Comparison of ENCODE assay signal across 12 cellular contexts in the genomic region with DNA sequence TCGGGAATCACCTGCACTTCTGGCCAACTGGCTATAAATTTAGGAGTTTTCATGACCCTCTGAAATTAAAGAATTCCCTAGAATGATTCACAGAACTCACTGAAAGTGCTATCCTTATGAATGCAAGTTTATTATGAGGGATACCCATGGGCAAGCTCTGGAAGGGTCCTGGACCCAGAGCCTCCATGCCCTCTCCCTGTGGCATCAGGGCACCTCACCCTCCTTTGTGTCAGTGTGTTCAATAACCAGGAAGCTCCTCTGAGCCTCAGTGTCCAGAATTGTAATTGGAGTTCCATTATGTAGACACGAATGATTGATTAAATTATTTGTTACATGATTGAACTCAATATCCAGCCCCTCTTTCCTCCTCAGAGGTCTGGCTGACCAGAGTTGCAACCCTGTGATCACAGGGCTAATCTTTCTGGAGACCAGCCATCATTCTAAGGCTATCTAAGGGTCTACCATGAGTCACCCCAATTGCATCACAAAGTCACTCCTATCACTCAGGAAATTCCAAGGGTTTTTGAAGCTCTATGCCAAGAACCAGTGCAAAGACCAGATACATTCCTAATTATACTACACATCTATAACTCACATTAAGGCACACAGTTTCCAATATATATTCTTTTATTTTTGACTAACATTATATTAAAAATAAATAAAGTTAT. TPM values are rescaled to one million over a fixed set of nuclear protein-coding genes. Genes with fewer than 3 reads are reported as not detected.
DNase-seq lines count a peak whose midpoint lies in the region; ATAC-seq and TF ChIP-seq lines count a peak whose summit lies in the region.
"Had no signal": no experiment of that assay in that cellular context is flagged by ENCODE, and none has a peak within 500 bp of the region (broad histone marks: within the 10 kb centered on the region; RNA-seq: fewer than 3 reads in every experiment).

No MANE protein-coding gene starts in this region.

- 0 out of 2 replicates have a peak, but pooled peaks have one; percentile 1 for TF ChIP-seq CTCF in HFFc6 (IDR thresholded peaks at IDR 0.05)
- no peak for TF ChIP-seq CTCF in astrocyte of the cerebellum (IDR thresholded peaks at IDR 0.05; ENCODE audit: low read depth, low read length, missing control alignments)
- no peak for TF ChIP-seq CTCF in endodermal cell (conservative IDR thresholded peaks at IDR 0.05)

- H3K27me3 ChIP-seq in skeletal muscle satellite cell (ENCODE audit: control insufficient read depth, insufficient read depth, low read length) = no peaks in the 10 kb centered on the region
- H3K27me3 ChIP-seq in endodermal cell (ENCODE audit: control insufficient read depth, insufficient read depth, low read length, poor library complexity, severe bottlenecking) = no peaks in the 10 kb centered on the region
- H3K27me3 ChIP-seq: transverse colon had no signal

- DNase-seq in HFFc6 (peak; percentile 73), astrocyte of the cerebellum (ENCODE audit: low read depth) (peak; percentile 29), hepatic stellate cell (ENCODE audit: low spot score) (peak; percentile 43), midbrain (lab: John Stamatoyannopoulos, UW) (no peak), endodermal cell (no peak), left lobe of liver (ENCODE audit: low spot score) (no peak)
- no peak for DNase-seq in activated T-helper 1 cell treated with anti-CD3 and anti-CD28 coated beads, Interleukin-12 subunit alpha, Interleukin-12 subunit beta, Interleukin-2, Interleukin-4 antibody, amounts not matched to agents 30 ng/mL and 10 ng/mL and 1 ng/mL, durations not matched to agents 14 hours and 24 hours and 36 hours (ENCODE audit: low spot score)
- DNase-seq: NCI-H1105; SHP77 treated with DMSO at 0.1 percent for 48 hours; stimulated activated CD4-positive, alpha-beta T cell treated with anti-CD3 and anti-CD28 coated beads, Interleukin-1b, Interleukin-23, amount 100 ng/mL, for 48 hours; transverse colon had no signal

- 86 to 89% methylated on average over 1 to 2 of the region's 2 CpGs for WGBS in endodermal cell (ENCODE audit: insufficient coverage in 1 of 2, insufficient read length in 1 of 2), 2 experiments

- H3K9ac ChIP-seq in skeletal muscle satellite cell (ENCODE audit: low read depth, low read length) = no peak overlapping the region
- no peak overlapping the region for H3K9ac ChIP-seq in endodermal cell (ENCODE audit: extremely low read depth, low read length, poor library complexity, severe bottlenecking)

- H3K9me3 ChIP-seq in skeletal muscle satellite cell (replicated peaks; ENCODE audit: low read length) = no peaks in the 10 kb centered on the region
- peaks cover 24% of the 10 kb centered on the region for H3K9me3 ChIP-seq in endodermal cell (ENCODE audit: control insufficient read depth, low read length)
- H3K9me3 ChIP-seq: transverse colon had no signal

- in situ Hi-C loops in astrocyte of the cerebellum (cut with HindIII; ENCODE audit: low sequenced_read_pairs) = no loop called here

- peaks cover 31% of the 10 kb centered on the region for H3K4me1 ChIP-seq in skeletal muscle satellite cell (ENCODE audit: control insufficient read depth, insufficient read depth, low read length)
- H3K4me1 ChIP-seq in endodermal cell (ENCODE audit: control insufficient read depth, insufficient read depth, low read length) = peaks cover 5% of the 10 kb centered on the region

- H3K9me3 Mint-ChIP-seq in HFFc6 (no peaks in the 10 kb centered on the region), endodermal cell (peaks cover 11% of the 10 kb centered on the region)
- peaks cover 14% of the 10 kb centered on the region for H3K9me3 Mint-ChIP-seq in activated T-helper 1 cell treated with anti-CD3 and anti-CD28 coated beads, Interleukin-12 subunit alpha, Interleukin-12 subunit beta, Interleukin-2, Interleukin-4 antibody, amounts not matched to agents 30 ng/mL and 10 ng/mL and 1 ng/mL, durations not matched to agents 14 hours and 24 hours and 36 hours

- H3K4me3 Mint-ChIP-seq in HFFc6 = peak overlapping the region; percentile 62
- no peak overlapping the region for H3K4me3 Mint-ChIP-seq in activated T-helper 1 cell treated with anti-CD3 and anti-CD28 coated beads, Interleukin-12 subunit alpha, Interleukin-12 subunit beta, Interleukin-2, Interleukin-4 antibody, amounts not matched to agents 30 ng/mL and 10 ng/mL and 1 ng/mL, durations not matched to agents 14 hours and 24 hours and 36 hours
- no peak overlapping the region for H3K4me3 Mint-ChIP-seq in endodermal cell

- H3K4me1 Mint-ChIP-seq in HFFc6 (ENCODE audit: low read depth) = peaks cover 88% of the 10 kb centered on the region
- H3K4me1 Mint-ChIP-seq in activated T-helper 1 cell treated with anti-CD3 and anti-CD28 coated beads, Interleukin-12 subunit alpha, Interleukin-12 subunit beta, Interleukin-2, Interleukin-4 antibody, amounts not matched to agents 30 ng/mL and 10 ng/mL and 1 ng/mL, durations not matched to agents 14 hours and 24 hours and 36 hours (ENCODE audit: low read depth) = peaks cover 7% of the 10 kb centered on the region
- peaks cover 18% of the 10 kb centered on the region for H3K4me1 Mint-ChIP-seq in endodermal cell

- no peak for ATAC-seq in left lobe of liver

- H3K4me2 ChIP-seq in skeletal muscle satellite cell (ENCODE audit: low read length) = peak overlapping the region; percentile 2

- H3K27ac Mint-ChIP-seq in HFFc6 (peak overlapping the region; percentile 80), endodermal cell (no peak overlapping the region)
- no peak overlapping the region for H3K27ac Mint-ChIP-seq in activated T-helper 1 cell treated with anti-CD3 and anti-CD28 coated beads, Interleukin-12 subunit alpha, Interleukin-12 subunit beta, Interleukin-2, Interleukin-4 antibody, amounts not matched to agents 30 ng/mL and 10 ng/mL and 1 ng/mL, durations not matched to agents 14 hours and 24 hours and 36 hours

- no peak overlapping the region for H3K27ac ChIP-seq in endodermal cell (ENCODE audit: low read depth, low read length)

- intact Hi-C loops in activated T-helper 1 cell treated with anti-CD3 and anti-CD28 coated beads, Interleukin-12 subunit alpha, Interleukin-12 subunit beta, Interleukin-2, Interleukin-4 antibody, amounts not matched to agents 30 ng/mL and 10 ng/mL and 1 ng/mL, durations not matched to agents 14 hours and 24 hours and 36 hours (cut with micrococcal nuclease) = no loop called here

- H3K27me3 Mint-ChIP-seq in HFFc6 (ENCODE audit: insufficient read depth) (no peaks in the 10 kb centered on the region; the same call in 1 of the 2 replicates), endodermal cell (ENCODE audit: insufficient read depth) (no peaks in the 10 kb centered on the region)
- H3K27me3 Mint-ChIP-seq in activated T-helper 1 cell treated with anti-CD3 and anti-CD28 coated beads, Interleukin-12 subunit alpha, Interleukin-12 subunit beta, Interleukin-2, Interleukin-4 antibody, amounts not matched to agents 30 ng/mL and 10 ng/mL and 1 ng/mL, durations not matched to agents 14 hours and 24 hours and 36 hours (ENCODE audit: insufficient read depth) = peaks cover 3% of the 10 kb centered on the region

- H3K36me3 ChIP-seq in skeletal muscle satellite cell (ENCODE audit: insufficient read depth, low read length) (no peaks in the 10 kb centered on the region), endodermal cell (ENCODE audit: control insufficient read depth, insufficient read depth, low read length) (peaks cover 69% of the 10 kb centered on the region)
- H3K36me3 ChIP-seq: transverse colon had no signal

- H3K4me3 ChIP-seq in astrocyte of the cerebellum (ENCODE audit: low read depth, low read length) (no peak overlapping the region), skeletal muscle satellite cell (ENCODE audit: low read length) (no peak overlapping the region), endodermal cell (ENCODE audit: low read length) (no peak overlapping the region)
- H3K4me3 ChIP-seq: transverse colon had no signal

- H3K36me3 Mint-ChIP-seq in HFFc6 (ENCODE audit: low read depth) (no peaks in the 10 kb centered on the region), endodermal cell (ENCODE audit: low read depth) (peaks cover 18% of the 10 kb centered on the region)
- H3K36me3 Mint-ChIP-seq in activated T-helper 1 cell treated with anti-CD3 and anti-CD28 coated beads, Interleukin-12 subunit alpha, Interleukin-12 subunit beta, Interleukin-2, Interleukin-4 antibody, amounts not matched to agents 30 ng/mL and 10 ng/mL and 1 ng/mL, durations not matched to agents 14 hours and 24 hours and 36 hours (ENCODE audit: low read depth) = peaks cover 25% of the 10 kb centered on the region

RNA-seq across cellular contexts. Expression of gene ANXA3, which starts 8.9 kb away (rescaled TPM):
- total RNA-seq in HFFc6 (2021; fragmentation: NEBNext Ultra II Directional; extraction: Animal tissue kit (Norgen Biotek cat#: 25700)) = 1 to 10 TPM; 1.5 to 3.0 (median 1.6) TPM
- total RNA-seq in skeletal muscle satellite cell (2012; rRNA removed) = 0.51 TPM in 1 of 2 replicates, not detected in the other
- 8.1 and 9.2 TPM in 2 replicates for total RNA-seq in activated T-helper 1 cell treated with anti-CD3 and anti-CD28 coated beads, Interleukin-12 subunit alpha, Interleukin-12 subunit beta, Interleukin-2, Interleukin-4 antibody, amounts not matched to agents 30 ng/mL and 10 ng/mL and 1 ng/mL, durations not matched to agents 14 hours and 24 hours and 36 hours
- total RNA-seq in endodermal cell (10 to 100 TPM; 25.5 to 43.9 TPM), left lobe of liver (1.2 TPM)
- polyA plus RNA-seq in endodermal cell (2013, experiment 1 of 2) = 23.0 TPM
- 31.4 TPM for polyA plus RNA-seq in endodermal cell (2013, experiment 2 of 2)

Comparison
In these comparisons a context has a peak if more than half of its experiments do, and no peak if none do; other contexts are left out.
1. DNase-seq: peak in HFFc6 (single experiment), astrocyte of the cerebellum (single experiment) and hepatic stellate cell (single experiment); none in midbrain (single experiment), activated T-helper 1 cell treated with anti-CD3 and anti-CD28 coated beads, Interleukin-12 subunit alpha, Interleukin-12 subunit beta, Interleukin-2, Interleukin-4 antibody, amounts not matched to agents 30 ng/mL and 10 ng/mL and 1 ng/mL, durations not matched to agents 14 hours and 24 hours and 36 hours (single experiment), endodermal cell (single experiment) and left lobe of liver (single experiment).